17 cellular contexts compared by ENCODE assay signal in the genomic region with DNA sequence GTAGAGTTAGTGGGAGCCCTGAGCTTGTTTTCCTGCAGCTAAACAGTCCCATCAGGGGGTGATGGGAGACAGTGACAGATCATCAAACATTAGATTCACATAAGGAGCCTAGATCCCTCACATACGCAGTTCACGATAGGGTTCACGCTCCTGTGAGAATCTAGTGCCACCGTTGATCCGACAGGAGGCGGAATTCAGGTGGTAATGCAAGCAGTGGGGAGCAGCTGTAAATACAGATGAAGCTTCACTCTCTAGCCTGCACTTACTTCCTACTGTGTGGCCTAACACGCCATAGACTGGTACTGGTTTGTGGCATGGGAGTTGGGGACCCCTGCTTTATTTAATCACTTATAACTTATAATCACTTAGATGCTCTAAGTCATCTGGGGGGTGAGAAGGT.
"Had no signal": no experiment of that assay in that cellular context is flagged by ENCODE, and none has a peak within 500 bp of the region (broad histone marks: within the 10 kb centered on the region; RNA-seq: fewer than 3 reads in every experiment).

No MANE protein-coding gene starts in this region.

- H3K27ac ChIP-seq: epithelial cell of prostate, tibial artery, vagina, VCaP had no signal

- H3K4me3 ChIP-seq: tibial artery, vagina had no signal

- H3K4me3 Mint-ChIP-seq: activated CD4-positive, alpha-beta memory T cell treated with anti-CD3 and anti-CD28 coated beads, Interleukin-2, amount 10 ng/mL, durations not matched to agents 7 days and 5 days; activated naive CD4-positive, alpha-beta T cell treated with anti-CD3 and anti-CD28 coated beads for 36 hours; naive thymus-derived CD8-positive, alpha-beta T cell; T-cell had no signal

- ATAC-seq: left colon; naive thymus-derived CD8-positive, alpha-beta T cell; T-cell had no signal

- H3K27me3 ChIP-seq: tibial artery, vagina had no signal

- H3K27me3 Mint-ChIP-seq: activated CD4-positive, alpha-beta memory T cell treated with anti-CD3 and anti-CD28 coated beads, Interleukin-2, amount 10 ng/mL, durations not matched to agents 7 days and 5 days; activated CD4-positive, alpha-beta T cell treated with anti-CD3 and anti-CD28 coated beads for 36 hours; naive thymus-derived CD8-positive, alpha-beta T cell; T-cell had no signal

- H3K36me3 ChIP-seq: tibial artery, vagina had no signal

- H3K9me3 Mint-ChIP-seq: activated CD4-positive, alpha-beta memory T cell treated with anti-CD3 and anti-CD28 coated beads, Interleukin-2, amount 10 ng/mL, durations not matched to agents 7 days and 5 days; activated naive CD4-positive, alpha-beta T cell treated with anti-CD3 and anti-CD28 coated beads for 36 hours; activated T-helper 2 cell treated with anti-CD3 and anti-CD28 coated beads, Interferon-gamma antibody, Interleukin-2, Interleukin-4, amounts not matched to agents 10 μg/mL and 5 μg/mL and 100 μg/mL, durations not matched to agents 14 hours and 24 hours and 36 hours; naive thymus-derived CD8-positive, alpha-beta T cell; stimulated activated effector memory CD8-positive, alpha-beta T cell treated with anti-CD3 and anti-CD28 coated beads, Interleukin-12 subunit alpha, Interleukin-12 subunit beta, amount 100 ng/mL, for 72 hours; T-cell had no signal

- H3K27ac Mint-ChIP-seq: activated CD4-positive, alpha-beta memory T cell treated with anti-CD3 and anti-CD28 coated beads, Interleukin-2, amount 10 ng/mL, durations not matched to agents 7 days and 5 days; activated naive CD4-positive, alpha-beta T cell treated with anti-CD3 and anti-CD28 coated beads for 36 hours; T-cell had no signal

- DNase-seq: activated CD4-positive, alpha-beta memory T cell treated with anti-CD3 and anti-CD28 coated beads, Interleukin-2, amount 10 ng/mL, durations not matched to agents 7 days and 5 days; head of caudate nucleus; mammary epithelial cell; naive thymus-derived CD8-positive, alpha-beta T cell; nucleus accumbens; posterior cingulate gyrus; retina; T-cell; tibial artery had no signal
